Comparison of ENCODE assay signal across 8 cellular contexts in genomic region chr9:136283291-136284235, GRCh38.
DNase-seq lines count a peak whose midpoint lies in the region; ATAC-seq lines count a peak whose summit lies in the region.

No MANE protein-coding gene starts in this region.

- no peaks in the 10 kb centered on the region for H3K36me3 Mint-ChIP-seq in central memory CD8-positive, alpha-beta T cell (ENCODE audit: insufficient read depth)

- H3K4me3 Mint-ChIP-seq in central memory CD8-positive, alpha-beta T cell, result peak overlapping the region; percentile 32

- H3K27me3 Mint-ChIP-seq in central memory CD8-positive, alpha-beta T cell, result peaks cover 19% of the 10 kb centered on the region

- ATAC-seq in HG02642 (IDR thresholded peaks at IDR 0.05; ENCODE audit: poor library complexity, unreplicated experiment), result peak; percentile 74
- peak; percentile 83 for ATAC-seq in central memory CD8-positive, alpha-beta T cell (replicated peaks; ENCODE audit: extremely low read depth, poor library complexity, severe bottlenecking)
- no peak for ATAC-seq in HG02884 (IDR thresholded peaks at IDR 0.05; ENCODE audit: unreplicated experiment)

- H3K4me1 Mint-ChIP-seq in central memory CD8-positive, alpha-beta T cell, result peaks cover 5% of the 10 kb centered on the region

- H3K9me3 Mint-ChIP-seq in central memory CD8-positive, alpha-beta T cell, result no peaks in the 10 kb centered on the region

- DNase-seq in ELR (ENCODE audit: low read depth) (peak; percentile 67), NCI-H2171 treated with DMSO at 0.1 percent for 48 hours (lab: John Stamatoyannopoulos, UW) (peak; percentile 85), kidney tubule cell (ENCODE audit: low spot score) (peak; percentile 78)
- DNase-seq in activated CD4-positive, CD25-positive, alpha-beta regulatory T cell (lab: John Stamatoyannopoulos, UW), result peak; percentile 48 to 59 (median 55)
- DNase-seq in central memory CD8-positive, alpha-beta T cell (ENCODE audit: low spot score in 2 of 2), result peak; percentile 45 to 63
- DNase-seq in stimulated activated CD4-positive, alpha-beta T cell treated with anti-CD3 and anti-CD28 coated beads, Interleukin-1b, Interleukin-23, amount 100 ng/mL, for 1 hour (ENCODE audit: low read depth in 2 of 2), result peak; percentile 45 to 54

- H3K27ac Mint-ChIP-seq in central memory CD8-positive, alpha-beta T cell (ENCODE audit: low read depth), result no peak overlapping the region
